7 cellular contexts compared by ENCODE assay signal in the genomic region with DNA sequence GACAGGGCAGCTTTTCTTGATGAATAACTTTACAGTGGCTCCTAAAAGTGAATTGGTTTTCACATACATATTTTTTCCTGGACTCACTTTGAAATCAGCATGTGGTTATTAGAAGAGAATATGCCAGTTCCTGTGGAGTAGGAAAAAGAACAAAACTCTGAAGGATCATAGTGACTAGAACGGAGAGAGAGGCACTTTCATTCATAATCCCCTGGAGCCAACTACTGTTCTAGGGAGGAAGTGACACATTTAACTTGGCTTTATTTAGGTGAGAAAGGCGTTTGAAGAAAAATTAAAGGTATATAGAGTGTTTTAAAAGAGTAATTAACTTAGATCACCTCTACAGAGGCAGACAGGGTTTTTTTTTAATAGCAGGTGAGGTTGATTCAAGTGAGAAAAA. TPM values are rescaled to one million over a fixed set of nuclear protein-coding genes. Genes with fewer than 3 reads are reported as not detected.
DNase-seq lines count a peak whose midpoint lies in the region; ATAC-seq, FAIRE-seq and TF ChIP-seq lines count a peak whose summit lies in the region.
"Not testable (repeated sequence)": the region's sequence is repeated elsewhere in the genome, so short reads cannot be mapped to it uniquely, and the experiment has no call there.

No MANE protein-coding gene starts in this region.

- H4K20me1 ChIP-seq in KMS-11 (ENCODE audit: insufficient read depth): not testable (repeated sequence)

- H3K4me2 ChIP-seq in KMS-11: peak overlapping the region; percentile 78

- H3K27ac ChIP-seq in KMS-11: not testable (repeated sequence)
- peak overlapping the region; percentile 31 for H3K27ac ChIP-seq in RWPE2 (ENCODE audit: poor library complexity, severe bottlenecking)

- not testable (repeated sequence) for H3K36me3 Mint-ChIP-seq in activated T-helper 1 cell treated with anti-CD3 and anti-CD28 coated beads, Interleukin-12 subunit alpha, Interleukin-12 subunit beta, Interleukin-2, Interleukin-4 antibody, amounts not matched to agents 30 ng/mL and 10 ng/mL and 1 ng/mL, durations not matched to agents 14 hours and 24 hours and 36 hours (ENCODE audit: low read depth)

- peak; percentile 61 for FAIRE-seq in GM12891 (lab: Jason Lieb, UNC)

- H3K4me1 ChIP-seq in KMS-11 (ENCODE audit: low read depth, poor library complexity, severe bottlenecking); RWPE2 (ENCODE audit: insufficient read depth, poor library complexity, severe bottlenecking): not testable (repeated sequence)

- not testable (repeated sequence) for H3K36me3 ChIP-seq in KMS-11 (ENCODE audit: insufficient read depth); RWPE2 (ENCODE audit: low read depth)

- H3K79me2 ChIP-seq in KMS-11 (ENCODE audit: insufficient read depth, low read depth): not testable (repeated sequence)

- intact Hi-C loops in activated T-helper 1 cell treated with anti-CD3 and anti-CD28 coated beads, Interleukin-12 subunit alpha, Interleukin-12 subunit beta, Interleukin-2, Interleukin-4 antibody, amounts not matched to agents 30 ng/mL and 10 ng/mL and 1 ng/mL, durations not matched to agents 14 hours and 24 hours and 36 hours (cut with micrococcal nuclease): loop anchor here (5.0 kb wide), 1 partner anchor 254 kb away; no protein-coding TSS in a partner anchor
- intact Hi-C loops in left colon (cut with DNase I, micrococcal nuclease): not testable (repeated sequence)

- not testable (repeated sequence) for H3K27me3 ChIP-seq in KMS-11 (ENCODE audit: insufficient read depth, low read depth); RWPE2 (ENCODE audit: insufficient read depth, poor library complexity, severe bottlenecking)

- ATAC-seq in RWPE2 (ENCODE audit: low read depth) (peak; percentile 32; the same call in 1 of the 3 replicates), left colon (peak; percentile 22)

- H3K9me3 ChIP-seq in RWPE2 (ENCODE audit: severe bottlenecking): not testable (repeated sequence)

- H3K27me3 Mint-ChIP-seq in activated T-helper 1 cell treated with anti-CD3 and anti-CD28 coated beads, Interleukin-12 subunit alpha, Interleukin-12 subunit beta, Interleukin-2, Interleukin-4 antibody, amounts not matched to agents 30 ng/mL and 10 ng/mL and 1 ng/mL, durations not matched to agents 14 hours and 24 hours and 36 hours (ENCODE audit: insufficient read depth): not testable (repeated sequence)

- not testable (repeated sequence) for H3K9me3 Mint-ChIP-seq in activated T-helper 1 cell treated with anti-CD3 and anti-CD28 coated beads, Interleukin-12 subunit alpha, Interleukin-12 subunit beta, Interleukin-2, Interleukin-4 antibody, amounts not matched to agents 30 ng/mL and 10 ng/mL and 1 ng/mL, durations not matched to agents 14 hours and 24 hours and 36 hours

- H3K4me3 Mint-ChIP-seq in activated T-helper 1 cell treated with anti-CD3 and anti-CD28 coated beads, Interleukin-12 subunit alpha, Interleukin-12 subunit beta, Interleukin-2, Interleukin-4 antibody, amounts not matched to agents 30 ng/mL and 10 ng/mL and 1 ng/mL, durations not matched to agents 14 hours and 24 hours and 36 hours: peak overlapping the region; percentile 89

- DNase-seq in GM12891 (ENCODE audit: insufficient read length, low spot score); RWPE2 (ENCODE audit: low spot score); activated T-helper 1 cell treated with anti-CD3 and anti-CD28 coated beads, Interleukin-12 subunit alpha, Interleukin-12 subunit beta, Interleukin-2, Interleukin-4 antibody, amounts not matched to agents 30 ng/mL and 10 ng/mL and 1 ng/mL, durations not matched to agents 14 hours and 24 hours and 36 hours (ENCODE audit: low spot score); left colon: not testable (repeated sequence)
- DNase-seq in NCI-H526 (lab: John Stamatoyannopoulos, UW) (peak; percentile 60 to 64), dermis blood vessel endothelial cell (peak; percentile 2)

- TF ChIP-seq CTCF in KMS-11 (conservative IDR thresholded peaks at IDR 0.05; ENCODE audit: low read depth, low read length); RWPE2 (IDR thresholded peaks at IDR 0.05; ENCODE audit: poor library complexity, severe bottlenecking): not testable (repeated sequence)

- not testable (repeated sequence) for H3K27ac Mint-ChIP-seq in activated T-helper 1 cell treated with anti-CD3 and anti-CD28 coated beads, Interleukin-12 subunit alpha, Interleukin-12 subunit beta, Interleukin-2, Interleukin-4 antibody, amounts not matched to agents 30 ng/mL and 10 ng/mL and 1 ng/mL, durations not matched to agents 14 hours and 24 hours and 36 hours

- H3K4me1 Mint-ChIP-seq in activated T-helper 1 cell treated with anti-CD3 and anti-CD28 coated beads, Interleukin-12 subunit alpha, Interleukin-12 subunit beta, Interleukin-2, Interleukin-4 antibody, amounts not matched to agents 30 ng/mL and 10 ng/mL and 1 ng/mL, durations not matched to agents 14 hours and 24 hours and 36 hours (ENCODE audit: low read depth): peaks cover 13% of the 10 kb centered on the region

- H3K9ac ChIP-seq in KMS-11: not testable (repeated sequence)

- not testable (repeated sequence) for H2AFZ ChIP-seq in KMS-11 (ENCODE audit: low read depth)

- not testable (repeated sequence) for TF ChIP-seq POLR2A in GM12891 (IDR thresholded peaks at IDR 0.05; ENCODE audit: low read depth, low read length)

- H3K4me3 ChIP-seq in KMS-11 (IDR thresholded peaks at IDR 0.05; ENCODE audit: insufficient read depth, low read depth, low read length); RWPE2 (ENCODE audit: severe bottlenecking): not testable (repeated sequence)

RNA-seq across cellular contexts. Expression of a gene that starts 1.7 kb away (rescaled TPM):
- 0.03 TPM for polyA plus RNA-seq in GM12891 (2012; ENCODE audit: low read depth, missing spikeins)
- total RNA-seq in activated T-helper 1 cell treated with anti-CD3 and anti-CD28 coated beads, Interleukin-12 subunit alpha, Interleukin-12 subunit beta, Interleukin-2, Interleukin-4 antibody, amounts not matched to agents 30 ng/mL and 10 ng/mL and 1 ng/mL, durations not matched to agents 14 hours and 24 hours and 36 hours: 0.29 and 0.49 TPM in 2 replicates
- total RNA-seq in dermis blood vessel endothelial cell (0.34 and 0.51 TPM in 2 replicates), left colon (1 to 10 TPM; 4.6 to 5.5 TPM)
